In the genomic region with DNA sequence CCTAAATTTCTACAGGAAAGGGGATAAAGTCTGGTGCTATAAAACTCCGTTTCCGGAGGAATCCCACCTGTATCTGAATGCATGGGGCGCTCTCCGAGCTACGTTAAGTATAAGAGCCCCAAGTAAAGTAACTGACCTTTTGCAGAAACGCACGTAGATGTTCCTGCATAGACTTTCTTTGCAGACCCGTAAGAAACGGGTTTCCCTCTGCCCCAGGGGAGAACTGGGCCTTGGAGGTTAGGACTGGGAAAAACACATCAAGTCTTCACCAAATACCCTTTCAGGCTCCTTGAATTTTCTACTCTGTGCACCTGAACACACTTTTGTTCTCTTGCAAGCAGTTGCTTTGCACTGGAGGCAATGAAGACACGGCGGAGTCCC, we compare ENCODE assay signal across 8 cellular contexts. TPM values are rescaled to one million over a fixed set of nuclear protein-coding genes. Genes with fewer than 3 reads are reported as not detected.
DNase-seq lines count a peak whose midpoint lies in the region; ATAC-seq and TF ChIP-seq lines count a peak whose summit lies in the region.
"Not testable (repeated sequence)": the region's sequence is repeated elsewhere in the genome, so short reads cannot be mapped to it uniquely, and the experiment has no call there.

No MANE protein-coding gene starts in this region.

- not testable (repeated sequence) for H3K36me3 ChIP-seq in CD8-positive, alpha-beta T cell (ENCODE audit: insufficient read depth, low read length); SU-DHL-6 (ENCODE audit: low read length); adipocyte (ENCODE audit: control insufficient read depth, insufficient read depth, low read length, severe bottlenecking); thyroid gland
- H3K36me3 ChIP-seq in HUES48 (ENCODE audit: control insufficient read depth, insufficient read depth, low read length) (peaks cover 12% of the 10 kb centered on the region; the same call in 1 of the 2 replicates), left lung (peaks cover 0 to 49% of the 10 kb centered on the region in 2 donors)

- ATAC-seq in CD8-positive, alpha-beta T cell: peak; percentile 2
- not testable (repeated sequence) for ATAC-seq in left lung

- not testable (repeated sequence) for H3K27me3 Mint-ChIP-seq in CD8-positive, alpha-beta T cell (ENCODE audit: low read depth); osteocyte (ENCODE audit: unreplicated experiment)

- H2AFZ ChIP-seq in SU-DHL-6 (ENCODE audit: low read depth, low read length, severe bottlenecking): not testable (repeated sequence)

- DNase-seq in CD8-positive, alpha-beta T cell; adipocyte (ENCODE audit: low read depth); epithelial cell of esophagus (ENCODE audit: low read depth); left lung; osteocyte (ENCODE audit: extremely low spot score, unreplicated experiment); thyroid gland: not testable (repeated sequence)

- peak overlapping the region; percentile 99 for H3K4me3 Mint-ChIP-seq in CD8-positive, alpha-beta T cell
- H3K4me3 Mint-ChIP-seq in osteocyte (ENCODE audit: unreplicated experiment): peak overlapping the region; percentile 97

- H3K9me3 ChIP-seq in CD8-positive, alpha-beta T cell (ENCODE audit: low read length); HUES48 (ENCODE audit: control insufficient read depth, insufficient read depth, low read length); SU-DHL-6 (ENCODE audit: insufficient read depth, low read length); adipocyte (ENCODE audit: control insufficient read depth, low read length); left lung; thyroid gland: not testable (repeated sequence)

- H3K27me3 ChIP-seq in CD8-positive, alpha-beta T cell (ENCODE audit: insufficient read depth, low read length); HUES48 (ENCODE audit: control insufficient read depth, insufficient read depth, low read length); SU-DHL-6 (ENCODE audit: low read length); adipocyte (replicated peaks; ENCODE audit: control insufficient read depth, insufficient read depth, low read length); left lung; thyroid gland: not testable (repeated sequence)

- intact Hi-C loops in CD8-positive, alpha-beta T cell (cut with DNase I, micrococcal nuclease); left lung (cut with DNase I); thyroid gland (cut with DNase I): not testable (repeated sequence)

- H3K4me3 ChIP-seq in CD8-positive, alpha-beta T cell (ENCODE audit: low read depth, low read length): peak overlapping the region; percentile 82
- peak overlapping the region; percentile 90 for H3K4me3 ChIP-seq in HUES48 (ENCODE audit: low read depth, low read length)
- peak overlapping the region; percentile 96 for H3K4me3 ChIP-seq in SU-DHL-6 (ENCODE audit: insufficient read depth, low read length, poor library complexity, severe bottlenecking)
- peak overlapping the region; percentile 92 for H3K4me3 ChIP-seq in adipocyte (ENCODE audit: low read length)
- peak overlapping the region; percentile 91 for H3K4me3 ChIP-seq in epithelial cell of esophagus (ENCODE audit: low read length)
- H3K4me3 ChIP-seq in left lung: peak overlapping the region; percentile 99 to 100
- peak overlapping the region; percentile 72 to 93 (median 85) for H3K4me3 ChIP-seq in thyroid gland (replicated peaks in 1 of 3)

- not testable (repeated sequence) for H4K20me1 ChIP-seq in SU-DHL-6 (ENCODE audit: low read depth, low read length)

- CTCF ChIA-PET in CD8-positive, alpha-beta T cell (lab: Charles Lee): interaction anchor here (0.6 to 1.9 kb wide), 4 partner anchors 10 to 55 kb away, joined by 3 to 10 read pairs (median 5); no protein-coding TSS in a partner anchor

- H3K9me2 ChIP-seq in SU-DHL-6 (replicated peaks; ENCODE audit: insufficient read depth, low read length): not testable (repeated sequence)

- H3K9me3 Mint-ChIP-seq in CD8-positive, alpha-beta T cell; osteocyte (ENCODE audit: unreplicated experiment): not testable (repeated sequence)

- H3K79me2 ChIP-seq in SU-DHL-6 (ENCODE audit: insufficient read depth, low read length): peaks cover 44% of the 10 kb centered on the region

- not testable (repeated sequence) for H3F3A ChIP-seq in SU-DHL-6 (ENCODE audit: insufficient read depth)

- peaks cover 38% of the 10 kb centered on the region for H3K4me1 ChIP-seq in CD8-positive, alpha-beta T cell (ENCODE audit: insufficient read depth, low read length)
- H3K4me1 ChIP-seq in HUES48 (ENCODE audit: control insufficient read depth, insufficient read depth, low read length): not testable (repeated sequence)
- H3K4me1 ChIP-seq in adipocyte (ENCODE audit: control insufficient read depth, insufficient read depth, low read length) (peaks cover 27% of the 10 kb centered on the region), left lung (peaks cover 26 to 54% of the 10 kb centered on the region in 2 donors), thyroid gland (peaks cover 27 to 32% of the 10 kb centered on the region in 2 donors)

- H3K9ac ChIP-seq in HUES48 (ENCODE audit: low read depth, low read length) (peak overlapping the region; percentile 83), SU-DHL-6 (ENCODE audit: low read length) (peak overlapping the region; percentile 99), adipocyte (ENCODE audit: low read length) (peak overlapping the region; percentile 98)

- peak overlapping the region; percentile 90 for H3K27ac ChIP-seq in CD8-positive, alpha-beta T cell (ENCODE audit: low read depth, low read length)
- H3K27ac ChIP-seq in HUES48 (ENCODE audit: low read depth, low read length) (peak overlapping the region; percentile 92), SU-DHL-6 (ENCODE audit: low read depth, low read length) (peak overlapping the region; percentile 63), left lung (peak overlapping the region; percentile 94 to 97), thyroid gland (peak overlapping the region; percentile 76 to 88 (median 77))

- peak overlapping the region; percentile 98 for H3K27ac Mint-ChIP-seq in CD8-positive, alpha-beta T cell
- H3K27ac Mint-ChIP-seq in osteocyte (ENCODE audit: unreplicated experiment): peak overlapping the region; percentile 91

- H3K4me2 ChIP-seq in SU-DHL-6 (ENCODE audit: low read depth, low read length, poor library complexity, severe bottlenecking): peak overlapping the region; percentile 91

- POLR2A ChIA-PET in CD8-positive, alpha-beta T cell (lab: Charles Lee): interaction anchor here (0.6 to 2.9 kb wide), 7 partner anchors 9 to 404 kb away, joined by 3 to 19 read pairs (median 13); a partner anchor contains a TSS

- peaks cover 34% of the 10 kb centered on the region for H3K36me3 Mint-ChIP-seq in CD8-positive, alpha-beta T cell
- not testable (repeated sequence) for H3K36me3 Mint-ChIP-seq in osteocyte (ENCODE audit: unreplicated experiment)

- not testable (repeated sequence) for TF ChIP-seq POLR2A in thyroid gland (IDR thresholded peaks at IDR 0.05)

- peaks cover 31% of the 10 kb centered on the region for H3K4me1 Mint-ChIP-seq in CD8-positive, alpha-beta T cell (ENCODE audit: low read depth)
- H3K4me1 Mint-ChIP-seq in osteocyte (ENCODE audit: unreplicated experiment): peaks cover 22% of the 10 kb centered on the region

- WGBS in thyroid gland, 2 donors: 2 to 6% methylated on average over 11 of the region's 11 CpGs

- TF ChIP-seq CTCF in CD8-positive, alpha-beta T cell (IDR thresholded peaks at IDR 0.05); SU-DHL-6 (IDR thresholded peaks at IDR 0.05; ENCODE audit: insufficient read depth, low read length, poor library complexity, severe bottlenecking); epithelial cell of esophagus (IDR thresholded peaks at IDR 0.05; ENCODE audit: insufficient read depth, low read depth, low read length, missing control alignments); left lung (IDR thresholded peaks at IDR 0.05); osteocyte (IDR thresholded peaks at IDR 0.05); thyroid gland (IDR thresholded peaks at IDR 0.05): not testable (repeated sequence)

RNA-seq across cellular contexts. Expression of a gene that starts 10.0 kb away (rescaled TPM):
- 100 to 1,000 TPM; 204 TPM for total RNA-seq in CD8-positive, alpha-beta T cell
- total RNA-seq in left lung: 10 to 100 TPM; 70.2 to 72.7 TPM
- total RNA-seq in osteocyte: 63.4 and 64.0 TPM in 2 replicates
- total RNA-seq in thyroid gland: 100 to 1,000 TPM in 1 of 4 donors, 10 to 100 TPM in 3; 86.8 to 134 (median 91.4) TPM

RNA-seq across cellular contexts. Expression of a gene that starts 11.9 kb away (rescaled TPM):
- 10 to 100 TPM; 85.7 to 88.7 TPM for total RNA-seq in CD8-positive, alpha-beta T cell
- total RNA-seq in left lung (10 to 100 TPM; 18.5 to 28.8 TPM), osteocyte (25.1 and 26.3 TPM in 2 replicates), thyroid gland (1 to 10 TPM; 1.8 to 6.4 (median 3.4) TPM)

RNA-seq across cellular contexts. Expression of a gene that starts 27.0 kb away (rescaled TPM):
- 100 to 1,000 TPM; 143 to 152 TPM for total RNA-seq in CD8-positive, alpha-beta T cell
- total RNA-seq in left lung (10 to 100 TPM; 20.3 to 30.8 TPM), osteocyte (29.8 and 39.3 TPM in 2 replicates), thyroid gland (10 to 100 TPM; 14.0 to 21.8 (median 17.2) TPM)

RNA-seq across cellular contexts. Expression of a gene that starts 29.9 kb away (rescaled TPM):
- total RNA-seq in CD8-positive, alpha-beta T cell: 1 to 10 TPM; 6.4 to 7.3 TPM
- total RNA-seq in left lung (1 to 10 TPM; 7.2 to 9.4 TPM), osteocyte (6.8 and 7.4 TPM in 2 replicates), thyroid gland (10 to 100 TPM in 2 of 4 donors, 1 to 10 TPM in 2; 4.0 to 14.6 (median 8.3) TPM)

RNA-seq across cellular contexts. Expression of a gene that starts 29.9 kb away (rescaled TPM):
- 10 to 100 TPM; 18.5 to 19.2 TPM for total RNA-seq in CD8-positive, alpha-beta T cell
- 10 to 100 TPM; 75.4 to 86.6 TPM for total RNA-seq in left lung
- 75.8 and 79.4 TPM in 2 replicates for total RNA-seq in osteocyte
- 100 to 1,000 TPM in 3 of 4 donors, 10 to 100 TPM in 1; 69.5 to 269 (median 137) TPM for total RNA-seq in thyroid gland
